In genomic region chr9:77177894-77178794, GRCh38 we compare ENCODE assay signal across 8 cellular contexts. TPM values are rescaled to one million over a fixed set of nuclear protein-coding genes. Genes with fewer than 3 reads are reported as not detected.
DNase-seq lines count a peak whose midpoint lies in the region; ATAC-seq, FAIRE-seq and TF ChIP-seq lines count a peak whose summit lies in the region.

No MANE protein-coding gene starts in this region.

- no peaks in the 10 kb centered on the region for H3K27me3 ChIP-seq in CD8-positive, alpha-beta memory T cell (ENCODE audit: insufficient read depth, low read length, poor library complexity, severe bottlenecking)
- H3K27me3 ChIP-seq in WERI-Rb-1 (ENCODE audit: insufficient read depth, low read depth, severe bottlenecking), result no peaks in the 10 kb centered on the region

- peaks cover 0 to 13% (median 0%) of the 10 kb centered on the region in 3 donors for H3K36me3 Mint-ChIP-seq in CD8-positive, alpha-beta memory T cell

- H3K4me1 Mint-ChIP-seq in CD8-positive, alpha-beta memory T cell, result peaks cover 30 to 47% (median 30%) of the 10 kb centered on the region in 3 donors

- peak overlapping the region; percentile 92 to 100 (median 95) for H3K4me3 Mint-ChIP-seq in CD8-positive, alpha-beta memory T cell

- H3K9me3 ChIP-seq in CD8-positive, alpha-beta memory T cell (ENCODE audit: low read length), result no peaks in the 10 kb centered on the region
- H3K9me3 ChIP-seq in WERI-Rb-1 (ENCODE audit: severe bottlenecking) (no peaks in the 10 kb centered on the region), kidney (ENCODE audit: control insufficient read depth in 1 of 2, low read length in 2 of 2) (no peaks in the 10 kb centered on the region)

- H3K4me1 ChIP-seq in CD8-positive, alpha-beta memory T cell (ENCODE audit: insufficient read depth, low read length), result peaks cover 17% of the 10 kb centered on the region
- H3K4me1 ChIP-seq in kidney (ENCODE audit: control insufficient read depth in 1 of 2, insufficient read depth in 1 of 2, low read depth in 1 of 2, low read length in 2 of 2), result peaks cover 0 to 4% of the 10 kb centered on the region in 2 donors

- H3K9ac ChIP-seq in kidney (ENCODE audit: low read length in 2 of 2), result peak overlapping the region; percentile 64 to 93

- TF ChIP-seq CTCF in WERI-Rb-1 (IDR thresholded peaks at IDR 0.05; ENCODE audit: low read depth, low read length) (no peak), cardiac fibroblast (IDR thresholded peaks at IDR 0.05; ENCODE audit: low read depth, low read length) (no peak), kidney (IDR thresholded peaks at IDR 0.05; ENCODE audit: borderline replicate concordance, extremely low read depth, insufficient read depth) (no peak)

- FAIRE-seq in kidney (lab: Jason Lieb, UNC), result no peak

- H3K27ac Mint-ChIP-seq in CD8-positive, alpha-beta memory T cell, result peak overlapping the region; percentile 89 to 99 (median 95)

- POLR2A ChIA-PET in CD8-positive, alpha-beta memory T cell (lab: Charles Lee), result no interaction called here

- H3K36me3 ChIP-seq in CD8-positive, alpha-beta memory T cell (ENCODE audit: insufficient read depth, low read length), result no peaks in the 10 kb centered on the region
- peaks cover 4% of the 10 kb centered on the region; the same call in 1 of the 2 replicates for H3K36me3 ChIP-seq in WERI-Rb-1
- H3K36me3 ChIP-seq in kidney (ENCODE audit: control insufficient read depth in 1 of 2, insufficient read depth in 2 of 2, low read length in 2 of 2), result no peaks in the 10 kb centered on the region

- H3K4me3 ChIP-seq in CD8-positive, alpha-beta memory T cell (ENCODE audit: low read length), result peak overlapping the region; percentile 76
- peak overlapping the region; percentile 83 for H3K4me3 ChIP-seq in WERI-Rb-1 (ENCODE audit: low read depth, low read length)
- H3K4me3 ChIP-seq in cardiac fibroblast (replicated peaks in 1 of 2; ENCODE audit: low read depth in 2 of 2, low read length in 2 of 2), result peak overlapping the region; percentile 78 to 93
- H3K4me3 ChIP-seq in kidney (ENCODE audit: low read length in 2 of 2), result peak overlapping the region; percentile 78 to 81

- H3K27me3 Mint-ChIP-seq in CD8-positive, alpha-beta memory T cell, result no peaks in the 10 kb centered on the region

- CTCF ChIA-PET in CD8-positive, alpha-beta memory T cell (lab: Charles Lee), result interaction anchor here (4.9 kb wide), 1 partner anchor 12 kb away, joined by 25 read pairs; no protein-coding TSS in a partner anchor

- intact Hi-C loops in kidney (cut with DNase I), result no loop called here

- peak; percentile 43 to 75 (median 55) for DNase-seq in CD8-positive, alpha-beta memory T cell
- DNase-seq in Kasumi-1 (lab: John Stamatoyannopoulos, UW), result peak; percentile 50 to 55
- peak; percentile 39 for DNase-seq in WERI-Rb-1
- peak; percentile 29 to 40 for DNase-seq in cardiac fibroblast (ENCODE audit: low read depth in 2 of 2)
- peak; percentile 80 for DNase-seq in kidney
- peak; percentile 14 to 24 for DNase-seq in stimulated activated CD4-positive, alpha-beta T cell treated with anti-CD3 and anti-CD28 coated beads, Interleukin-15, amount 100 ng/mL, for 1 hour (ENCODE audit: low read depth in 1 of 2, low spot score in 1 of 2)

- H3K27ac ChIP-seq in CD8-positive, alpha-beta memory T cell (ENCODE audit: low read depth, low read length), result peak overlapping the region; percentile 79
- H3K27ac ChIP-seq in WERI-Rb-1 (peak overlapping the region; percentile 84), kidney (ENCODE audit: low read depth in 2 of 2, low read length in 2 of 2) (peak overlapping the region; percentile 88 to 92)

- peak; percentile 20 for ATAC-seq in GM21576 (IDR thresholded peaks at IDR 0.05; ENCODE audit: unreplicated experiment)
- ATAC-seq in HG03097 (IDR thresholded peaks at IDR 0.05; ENCODE audit: low FRiP score, unreplicated experiment), result no peak

- no peaks in the 10 kb centered on the region for H3K9me3 Mint-ChIP-seq in CD8-positive, alpha-beta memory T cell

RNA-seq across cellular contexts. Expression of gene VPS13A, which starts 0.8 kb away (rescaled TPM):
- total RNA-seq in CD8-positive, alpha-beta memory T cell, result 10 to 100 TPM; 29.7 to 29.8 TPM
- polyA plus RNA-seq in CD8-positive, alpha-beta memory T cell, result 4.4 TPM
- total RNA-seq in kidney, result 32.1 TPM
- polyA plus RNA-seq in kidney (ENCODE audit: insufficient read depth, low read depth, low replicate concordance), result 10.1 TPM

Comparison
In these comparisons a context has a peak if more than half of its experiments do, and no peak if none do; other contexts are left out.
1. DNase-seq: peak in every context shown above with its lines; median percentile 80 in kidney; 55 in CD8-positive, alpha-beta memory T cell; 52 in Kasumi-1; 39 in WERI-Rb-1; 34 in cardiac fibroblast; 19 in stimulated activated CD4-positive, alpha-beta T cell treated with anti-CD3 and anti-CD28 coated beads, Interleukin-15, amount 100 ng/mL, for 1 hour.